Comparison of ENCODE assay signal across 35 cellular contexts in the genomic region with DNA sequence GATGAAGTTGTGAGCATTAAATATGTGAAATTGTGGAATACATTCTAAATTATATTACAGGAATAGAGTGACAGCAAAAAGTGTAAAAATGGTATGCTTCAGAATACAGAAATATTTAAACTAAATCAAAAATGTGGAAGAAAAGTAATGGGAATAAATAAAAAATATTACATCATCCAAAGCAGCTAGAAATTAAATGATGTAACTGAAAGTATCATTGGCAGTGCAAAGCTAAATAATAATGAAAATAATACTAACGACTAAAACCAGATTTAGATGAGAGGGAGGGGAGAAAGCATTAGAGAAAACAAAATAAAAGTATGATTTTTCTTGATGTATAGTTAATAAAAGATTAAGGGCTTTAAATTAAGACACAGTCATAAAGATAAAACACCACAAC.
"Had no signal": no experiment of that assay in that cellular context is flagged by ENCODE, and none has a peak within 500 bp of the region (broad histone marks: within the 10 kb centered on the region; RNA-seq: fewer than 3 reads in every experiment).

No MANE protein-coding gene starts in this region.

- H3K27me3 ChIP-seq: MG63 had no signal

- H3K4me3 ChIP-seq: MG63 had no signal

- H3K27ac ChIP-seq: KMS-11 had no signal

- DNase-seq: Karpas-422, Kasumi-1, MG63, MM.1S, MV-4-11, NCI-H1048, NCI-H1092, NCI-H1092 treated with DMSO at 0.1 percent for 48 hours, NCI-H1105, NCI-H1105 treated with DMSO at 0.1 percent for 48 hours, NCI-H1417, NCI-H1417 treated with DMSO at 0.1 percent for 48 hours, NCI-H1436, NCI-H1436 treated with DMSO at 0.1 percent for 48 hours, NCI-H146, NCI-H1694, NCI-H1694 treated with DMSO at 0.1 percent for 48 hours, NCI-H187, NCI-H187 treated with DMSO at 0.1 percent for 48 hours, NCI-H1930, NCI-H2029, NCI-H2029 treated with DMSO at 0.1 percent for 48 hours, NCI-H2081, NCI-H2081 treated with DMSO at 0.1 percent for 48 hours, NCI-H2107, NCI-H2171, NCI-H2171 treated with DMSO at 0.1 percent for 48 hours, NCI-H2227 treated with DMSO at 0.1 percent for 48 hours, NCI-H226, NCI-H345, NCI-H446, NCI-H446 treated with DMSO at 0.1 percent for 48 hours, NCI-H510A, NCI-H510A treated with DMSO at 0.1 percent for 48 hours had no signal

- H3K9me3 ChIP-seq: MG63 had no signal

- H3K9ac ChIP-seq: KMS-11 had no signal

- H3K4me2 ChIP-seq: KMS-11 had no signal

- H3K36me3 ChIP-seq: MG63 had no signal
